Comparison of ENCODE assay signal across 27 cellular contexts in genomic region chr13:111265701-111266035, GRCh38. TPM values are rescaled to one million over a fixed set of nuclear protein-coding genes. Genes with fewer than 3 reads are reported as not detected.
A peak's percentile ranks its signal among the peaks of the same experiment; 100 is the strongest.
DNase-seq lines count a peak whose midpoint lies in the region; ATAC-seq and TF ChIP-seq lines count a peak whose summit lies in the region.
"Had no signal": no experiment of that assay in that cellular context is flagged by ENCODE, and none has a peak within 500 bp of the region (broad histone marks: within the 10 kb centered on the region; RNA-seq: fewer than 3 reads in every experiment).

No MANE protein-coding gene starts in this region.

- TF ChIP-seq POLR2A in esophagus muscularis mucosa (IDR thresholded peaks at IDR 0.05; ENCODE audit: low read depth): no peak

- H3K27ac ChIP-seq in right atrium auricular region (no peak overlapping the region), left ventricle myocardium inferior (replicated peaks) (no peak overlapping the region), esophagus muscularis mucosa (replicated peaks in 1 of 4) (no peak overlapping the region), temporal lobe (ENCODE audit: low read depth, low read length) (peak overlapping the region; percentile 3)
- H3K27ac ChIP-seq: SJSA1 had no signal

- WGBS in esophagus muscularis mucosa: 94% methylated on average over 7 of the region's 7 CpGs

- H3K27me3 ChIP-seq in right atrium auricular region (no peaks in the 10 kb centered on the region), left ventricle myocardium inferior (ENCODE audit: low read depth) (no peaks in the 10 kb centered on the region), esophagus muscularis mucosa (no peaks in the 10 kb centered on the region)
- H3K27me3 ChIP-seq: BE2C, SJSA1 had no signal

- H3K4me1 ChIP-seq in right atrium auricular region: peaks cover 0 to 11% of the 10 kb centered on the region in 2 donors
- H3K4me1 ChIP-seq in left ventricle myocardium inferior: peaks cover 57% of the 10 kb centered on the region
- H3K4me1 ChIP-seq in esophagus muscularis mucosa: peaks cover 8 to 11% (median 9%) of the 10 kb centered on the region in 4 donors
- H3K4me1 ChIP-seq: BE2C had no signal

- no peak for ATAC-seq in GM21717 (IDR thresholded peaks at IDR 0.05; ENCODE audit: unreplicated experiment)

- no peak for TF ChIP-seq EP300 in esophagus muscularis mucosa (IDR thresholded peaks at IDR 0.05)

- H3K36me3 ChIP-seq in right atrium auricular region (peaks cover 28% of the 10 kb centered on the region), left ventricle myocardium inferior (peaks cover 33% of the 10 kb centered on the region), esophagus muscularis mucosa (peaks cover 17 to 58% (median 36%) of the 10 kb centered on the region in 4 donors)
- H3K36me3 ChIP-seq: BE2C had no signal

- TF ChIP-seq CTCF in right atrium auricular region (IDR thresholded peaks at IDR 0.05): no peak
- no peak for TF ChIP-seq CTCF in left ventricle myocardium inferior (IDR thresholded peaks at IDR 0.05; ENCODE audit: borderline replicate concordance)
- TF ChIP-seq CTCF in esophagus muscularis mucosa (IDR thresholded peaks at IDR 0.05): no peak

- no peaks in the 10 kb centered on the region for H3K9me3 ChIP-seq in right atrium auricular region
- H3K9me3 ChIP-seq in left ventricle myocardium inferior (replicated peaks): no peaks in the 10 kb centered on the region
- no peaks in the 10 kb centered on the region for H3K9me3 ChIP-seq in esophagus muscularis mucosa
- H3K9me3 ChIP-seq: BE2C, SJSA1 had no signal

- intact Hi-C loops in left ventricle myocardium inferior (cut with micrococcal nuclease): no loop called here
- intact Hi-C loops in esophagus muscularis mucosa (cut with DNase I): no loop called here

- no peak overlapping the region for H3K4me3 ChIP-seq in right atrium auricular region
- no peak overlapping the region for H3K4me3 ChIP-seq in left ventricle myocardium inferior
- no peak overlapping the region for H3K4me3 ChIP-seq in esophagus muscularis mucosa
- H3K4me3 ChIP-seq: SJSA1 had no signal

- DNase-seq in right atrium auricular region (ENCODE audit: low spot score): peak; percentile 30
- DNase-seq in left ventricle myocardium inferior: no peak
- peak; percentile 76 for DNase-seq in cerebellar cortex (ENCODE audit: low spot score)
- DNase-seq in esophagus muscularis mucosa (ENCODE audit: extremely low spot score): peak; percentile 12
- DNase-seq in foreskin melanocyte: no peak
- DNase-seq in dedifferentiated amniotic fluid mesenchymal stem cell (ENCODE audit: extremely low spot score): no peak
- DNase-seq: 8988T; ACHN; BE2C; CD8-positive, alpha-beta memory T cell; DMS 273 treated with DMSO at 0.1 percent for 48 hours; GOT3; HCEC 1CT; KBM-7; MV-4-11; NCI-H1105; NCI-H1436 treated with DMSO at 0.1 percent for 48 hours; NCI-H2029; NCI-H446; NCI-H524 treated with DMSO at 0.1 percent for 48 hours; Right ventricle myocardium superior; RPMI8226 had no signal

RNA-seq across cellular contexts. Expression of gene TEX29, which starts 54.8 kb away (rescaled TPM):
- total RNA-seq in right atrium auricular region (not detected), left ventricle myocardium inferior (not detected), esophagus muscularis mucosa (under 1 TPM in 2 of 4 donors, not detected in 2; 0.83 to 0.99 TPM), temporal lobe (not detected)
- total RNA-seq: CD8-positive, alpha-beta memory T cell; LHCN-M2; MCF 10A; Right ventricle myocardium superior had no signal

Comparison
In these comparisons a context has a peak if more than half of its experiments do, and no peak if none do; other contexts are left out.
1. DNase-seq: peak in right atrium auricular region (single experiment), cerebellar cortex (single experiment) and esophagus muscularis mucosa (single experiment); none in left ventricle myocardium inferior (single experiment), foreskin melanocyte (single experiment) and dedifferentiated amniotic fluid mesenchymal stem cell (single experiment).